In the genomic region with DNA sequence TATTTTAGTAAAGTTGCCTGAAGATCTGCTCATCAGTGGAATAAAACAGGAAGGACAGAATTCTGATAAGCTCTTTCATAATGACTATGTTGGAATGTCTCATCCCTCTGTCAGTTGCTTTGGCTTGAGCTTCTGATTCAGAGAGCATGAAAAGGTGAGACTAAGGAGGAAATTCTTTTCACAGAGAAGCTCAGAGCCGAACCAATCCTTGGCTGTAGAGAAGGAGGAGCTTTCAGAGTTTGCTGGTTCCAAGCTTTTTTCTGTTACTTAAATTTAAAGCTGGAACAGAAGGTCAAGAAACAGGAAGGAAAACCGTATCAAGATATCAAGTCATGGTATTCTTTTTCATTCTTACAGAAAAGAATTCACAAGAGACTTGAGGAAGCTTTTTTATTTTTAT, we compare ENCODE assay signal across 16 cellular contexts. TPM values are rescaled to one million over a fixed set of nuclear protein-coding genes. Genes with fewer than 3 reads are reported as not detected.
DNase-seq lines count a peak whose midpoint lies in the region; FAIRE-seq and TF ChIP-seq lines count a peak whose summit lies in the region.
"Had no signal": no experiment of that assay in that cellular context is flagged by ENCODE, and none has a peak within 500 bp of the region (broad histone marks: within the 10 kb centered on the region; RNA-seq: fewer than 3 reads in every experiment).

No MANE protein-coding gene starts in this region.

- DNase-seq in EL: peak; percentile 66
- peak; percentile 55 for DNase-seq in M059J (ENCODE audit: low read depth)
- DNase-seq in bronchial epithelial cell (ENCODE audit: low read depth): peak; percentile 77
- DNase-seq in midbrain (lab: John Stamatoyannopoulos, UW): peak; percentile 10
- DNase-seq in activated CD4-positive, alpha-beta T cell treated with anti-CD3 and anti-CD28 coated beads, Interleukin-2, amount 50 U/mL, for 4 hours: no peak
- DNase-seq in activated CD4-positive, alpha-beta T cell treated with anti-CD3 and anti-CD28 coated beads, Interleukin-2, amount 10 ng/mL, durations not matched to agents 24 days and 14 days: no peak
- DNase-seq in stimulated activated CD8-positive, alpha-beta memory T cell treated with anti-CD3 and anti-CD28 coated beads, Interleukin-4, amount 100 ng/mL, for 48 hours: no peak
- DNase-seq: activated naive CD8-positive, alpha-beta T cell treated with anti-CD3 and anti-CD28 coated beads, Interleukin-2, amount 10 ng/mL, durations not matched to agents 7 days and 5 days; CD8-positive, alpha-beta memory T cell; dorsolateral prefrontal cortex; NCI-H526 had no signal

- FAIRE-seq in bronchial epithelial cell (lab: Jason Lieb, UNC): no peak
- FAIRE-seq: TTC549 had no signal

- no peaks in the 10 kb centered on the region for H3K9me3 Mint-ChIP-seq in activated CD4-positive, alpha-beta T cell treated with anti-CD3 and anti-CD28 coated beads, Interleukin-2, amount 10 ng/mL, durations not matched to agents 24 days and 14 days
- H3K9me3 Mint-ChIP-seq: activated naive CD8-positive, alpha-beta T cell treated with anti-CD3 and anti-CD28 coated beads, Interleukin-2, amount 10 ng/mL, durations not matched to agents 7 days and 5 days; CD8-positive, alpha-beta memory T cell; nephron had no signal

- H3K4me3 Mint-ChIP-seq in activated CD4-positive, alpha-beta T cell treated with anti-CD3 and anti-CD28 coated beads, Interleukin-2, amount 10 ng/mL, durations not matched to agents 24 days and 14 days: no peak overlapping the region
- H3K4me3 Mint-ChIP-seq: activated naive CD8-positive, alpha-beta T cell treated with anti-CD3 and anti-CD28 coated beads, Interleukin-2, amount 10 ng/mL, durations not matched to agents 7 days and 5 days; CD8-positive, alpha-beta memory T cell; nephron had no signal

- H3K36me3 ChIP-seq in bronchial epithelial cell (ENCODE audit: control insufficient read depth, insufficient read depth, low read length): no peaks in the 10 kb centered on the region
- H3K36me3 ChIP-seq: gastroesophageal sphincter, suprapubic skin had no signal

- H3K4me3 ChIP-seq in bronchial epithelial cell (ENCODE audit: low read depth, low read length): no peak overlapping the region
- H3K4me3 ChIP-seq: dorsolateral prefrontal cortex, gastroesophageal sphincter, suprapubic skin had no signal

- no peaks in the 10 kb centered on the region for H3K36me3 Mint-ChIP-seq in activated CD4-positive, alpha-beta T cell treated with anti-CD3 and anti-CD28 coated beads, Interleukin-2, amount 10 ng/mL, durations not matched to agents 24 days and 14 days (ENCODE audit: low read depth)
- H3K36me3 Mint-ChIP-seq: activated naive CD8-positive, alpha-beta T cell treated with anti-CD3 and anti-CD28 coated beads, Interleukin-2, amount 10 ng/mL, durations not matched to agents 7 days and 5 days; CD8-positive, alpha-beta memory T cell had no signal

- peaks cover 13% of the 10 kb centered on the region for H3K4me1 Mint-ChIP-seq in activated CD4-positive, alpha-beta T cell treated with anti-CD3 and anti-CD28 coated beads, Interleukin-2, amount 10 ng/mL, durations not matched to agents 24 days and 14 days

- intact Hi-C loops in activated CD4-positive, alpha-beta T cell treated with anti-CD3 and anti-CD28 coated beads, Interleukin-2, amount 10 ng/mL, durations not matched to agents 24 days and 14 days (cut with micrococcal nuclease): no loop called here

- H3K27me3 ChIP-seq in bronchial epithelial cell (ENCODE audit: control insufficient read depth, insufficient read depth, low read length): no peaks in the 10 kb centered on the region
- H3K27me3 ChIP-seq: dorsolateral prefrontal cortex, gastroesophageal sphincter, suprapubic skin had no signal

- TF ChIP-seq CTCF in bronchial epithelial cell (IDR thresholded peaks at IDR 0.05; ENCODE audit: insufficient read depth, low read length, severe bottlenecking): no peak

- H3K27ac Mint-ChIP-seq in activated CD4-positive, alpha-beta T cell treated with anti-CD3 and anti-CD28 coated beads, Interleukin-2, amount 10 ng/mL, durations not matched to agents 24 days and 14 days: no peak overlapping the region
- H3K27ac Mint-ChIP-seq: activated naive CD8-positive, alpha-beta T cell treated with anti-CD3 and anti-CD28 coated beads, Interleukin-2, amount 10 ng/mL, durations not matched to agents 7 days and 5 days; nephron had no signal

- peaks cover 25% of the 10 kb centered on the region for H3K27me3 Mint-ChIP-seq in activated CD4-positive, alpha-beta T cell treated with anti-CD3 and anti-CD28 coated beads, Interleukin-2, amount 10 ng/mL, durations not matched to agents 24 days and 14 days

RNA-seq across cellular contexts. Expression of gene GSTO2, which starts 24.0 kb away (rescaled TPM):
- 0.17 and 0.20 TPM in 2 replicates for total RNA-seq in M059J (2014; rRNA removed; shearing (Covaris generic))
- 24.7 and 29.2 TPM in 2 replicates for total RNA-seq in bronchial epithelial cell
- 0.77 and 1.3 TPM in 2 replicates for total RNA-seq in activated CD4-positive, alpha-beta T cell treated with anti-CD3 and anti-CD28 coated beads, Interleukin-2, amount 10 ng/mL, durations not matched to agents 24 days and 14 days
- total RNA-seq: skeletal muscle tissue had no signal

RNA-seq across cellular contexts. Expression of gene GSTO1, which starts 38.3 kb away (rescaled TPM):
- total RNA-seq in M059J (2014; rRNA removed; shearing (Covaris generic)): 179 and 214 TPM in 2 replicates
- total RNA-seq in bronchial epithelial cell: 75.8 and 158 TPM in 2 replicates
- 136 and 140 TPM in 2 replicates for total RNA-seq in activated CD4-positive, alpha-beta T cell treated with anti-CD3 and anti-CD28 coated beads, Interleukin-2, amount 10 ng/mL, durations not matched to agents 24 days and 14 days

RNA-seq across cellular contexts. Expression of gene ITPRIP, which starts 45.2 kb away (rescaled TPM):
- 6.0 and 9.7 TPM in 2 replicates for total RNA-seq in M059J (2014; rRNA removed; shearing (Covaris generic))
- 12.9 and 30.7 TPM in 2 replicates for total RNA-seq in bronchial epithelial cell
- 14.7 and 15.4 TPM in 2 replicates for total RNA-seq in activated CD4-positive, alpha-beta T cell treated with anti-CD3 and anti-CD28 coated beads, Interleukin-2, amount 10 ng/mL, durations not matched to agents 24 days and 14 days

Comparison
In these comparisons a context has a peak if more than half of its experiments do, and no peak if none do; other contexts are left out.
1. DNase-seq: peak in EL (single experiment), M059J (single experiment), bronchial epithelial cell (single experiment) and midbrain (single experiment); none in activated CD4-positive, alpha-beta T cell treated with anti-CD3 and anti-CD28 coated beads, Interleukin-2, amount 50 U/mL, for 4 hours (0 of 2), activated CD4-positive, alpha-beta T cell treated with anti-CD3 and anti-CD28 coated beads, Interleukin-2, amount 10 ng/mL, durations not matched to agents 24 days and 14 days (single experiment) and stimulated activated CD8-positive, alpha-beta memory T cell treated with anti-CD3 and anti-CD28 coated beads, Interleukin-4, amount 100 ng/mL, for 48 hours (single experiment).
2. RNA of gene GSTO2, which starts 24.0 kb away (total RNA-seq): 24.7 to 29.2 TPM in bronchial epithelial cell; 0.77 to 1.3 TPM in activated CD4-positive, alpha-beta T cell treated with anti-CD3 and anti-CD28 coated beads, Interleukin-2, amount 10 ng/mL, durations not matched to agents 24 days and 14 days and 0.17 to 0.20 TPM in M059J; every median in the first group is over 10 times any median in the second.